29 cellular contexts compared by ENCODE assay signal in genomic region chr2:3212984-3213383, GRCh38.
"Had no signal": no experiment of that assay in that cellular context is flagged by ENCODE, and none has a peak within 500 bp of the region (broad histone marks: within the 10 kb centered on the region; RNA-seq: fewer than 3 reads in every experiment).

No MANE protein-coding gene starts in this region.

- H3K36me3 Mint-ChIP-seq: natural killer cell had no signal

- H3K27ac ChIP-seq: coronary artery, esophagus squamous epithelium, heart right ventricle, left ventricle myocardium inferior, neutrophil, parathyroid adenoma, sigmoid colon, testis, tibial artery had no signal

- H3K9ac ChIP-seq: parathyroid adenoma had no signal

- H3K9me3 ChIP-seq: esophagus squamous epithelium, heart right ventricle, left ventricle myocardium inferior, neutrophil, sigmoid colon, testis, tibial artery had no signal

- FAIRE-seq: endometrium, islet of Langerhans had no signal

- H2AFZ ChIP-seq: parathyroid adenoma had no signal

- H3K27me3 ChIP-seq: esophagus squamous epithelium, heart right ventricle, neutrophil, sigmoid colon, testis, tibial artery had no signal

- H3K9me3 Mint-ChIP-seq: memory B cell; natural killer cell; neural crest cell; stimulated activated memory B cell treated with anti-CD40 and anti-IgM and Interleukin-4, amounts not matched to agents 10 μg/mL and 1 μg/mL and 100 μg/mL, for 72 hours; type B pancreatic cell had no signal

- DNase-seq: dermis blood vessel endothelial cell; effector memory CD4-positive, alpha-beta T cell; erythroblast; esophagus squamous epithelium; foreskin melanocyte; glutamatergic neuron; heart right ventricle; hippocampal formation; kidney glomerular epithelial cell; left colon; left ventricle myocardium inferior; natural killer cell; sigmoid colon; stimulated activated CD4-positive, alpha-beta T cell treated with anti-CD3 and anti-CD28 coated beads, Interleukin-4, amount 100 ng/mL, for 4 hours; stimulated activated naive CD8-positive, alpha-beta T cell treated with anti-CD3 and anti-CD28 coated beads, Interleukin-15, Interleukin-2, amounts not matched to agents 100 U/mL and 50 U/mL, for 24 hours; substantia nigra; testis; tibial artery had no signal

- ATAC-seq: heart right ventricle; left colon; natural killer cell; stimulated activated memory B cell treated with anti-CD40 and anti-IgM and Interleukin-4, amounts not matched to agents 10 μg/mL and 1 μg/mL and 100 μg/mL, for 72 hours; stimulated activated naive CD8-positive, alpha-beta T cell treated with anti-CD3 and anti-CD28 coated beads, Interleukin-15, Interleukin-2, amounts not matched to agents 100 U/mL and 50 U/mL, for 24 hours had no signal

- H3K4me3 ChIP-seq: coronary artery, esophagus squamous epithelium, heart right ventricle, left ventricle myocardium inferior, lung, sigmoid colon, testis, tibial artery had no signal

- H3K27ac Mint-ChIP-seq: memory B cell; natural killer cell; progenitor cell of endocrine pancreas; stimulated activated memory B cell treated with anti-CD40 and anti-IgM and Interleukin-4, amounts not matched to agents 10 μg/mL and 1 μg/mL and 100 μg/mL, for 72 hours; type B pancreatic cell had no signal

- H3K4me1 ChIP-seq: esophagus squamous epithelium, heart right ventricle, left ventricle myocardium inferior, parathyroid adenoma, sigmoid colon, testis, tibial artery had no signal

- H3K36me3 ChIP-seq: left ventricle myocardium inferior, neutrophil had no signal
